13 cellular contexts compared by ENCODE assay signal in genomic region chr10:117439243-117439912, GRCh38.
DNase-seq lines count a peak whose midpoint lies in the region; ATAC-seq and TF ChIP-seq lines count a peak whose summit lies in the region.
"Had no signal": no experiment of that assay in that cellular context is flagged by ENCODE, and none has a peak within 500 bp of the region (broad histone marks: within the 10 kb centered on the region; RNA-seq: fewer than 3 reads in every experiment).

No MANE protein-coding gene starts in this region.

- TF ChIP-seq CTCF in HFFc6 (IDR thresholded peaks at IDR 0.05) (no peak), astrocyte of the cerebellum (IDR thresholded peaks at IDR 0.05; ENCODE audit: low read depth, low read length, missing control alignments) (no peak), right atrium auricular region (IDR thresholded peaks at IDR 0.05) (no peak), testis (IDR thresholded peaks at IDR 0.05) (no peak)

- H3K9me3 ChIP-seq in right atrium auricular region (no peaks in the 10 kb centered on the region), testis (no peaks in the 10 kb centered on the region)

- WGBS in testis, 2 donors: 40% methylated on average over 4 of the region's 4 CpGs

- no peaks in the 10 kb centered on the region for H3K4me1 ChIP-seq in right atrium auricular region
- H3K4me1 ChIP-seq in testis: peaks cover 3% of the 10 kb centered on the region

- H3K27me3 Mint-ChIP-seq in HFFc6 (ENCODE audit: insufficient read depth): peaks cover 14% of the 10 kb centered on the region
- peaks cover 25% of the 10 kb centered on the region for H3K27me3 Mint-ChIP-seq in activated T-helper 17 cell treated with anti-CD3 and anti-CD28 coated beads, Interleukin-2, amount 50 U/mL, for 72 hours

- no peaks in the 10 kb centered on the region for H3K9me3 Mint-ChIP-seq in HFFc6
- no peaks in the 10 kb centered on the region for H3K9me3 Mint-ChIP-seq in activated T-helper 17 cell treated with anti-CD3 and anti-CD28 coated beads, Interleukin-2, amount 50 U/mL, for 72 hours
- H3K9me3 Mint-ChIP-seq: IgD-negative memory B cell; stimulated activated naive CD8-positive, alpha-beta T cell treated with anti-CD3 and anti-CD28 coated beads, Interleukin-15, Interleukin-2, amounts not matched to agents 100 ng/mL and 50 ng/mL, for 24 hours had no signal

- intact Hi-C loops in testis (cut with DNase I; ENCODE audit: low total_unique reads): no loop called here

- H3K27ac ChIP-seq in right atrium auricular region (peak overlapping the region in 1 of 2 donors; percentile 5), testis (no peak overlapping the region)
- H3K27ac ChIP-seq: SK-N-MC had no signal

- peaks cover 36% of the 10 kb centered on the region for H3K4me1 Mint-ChIP-seq in HFFc6 (ENCODE audit: low read depth)
- H3K4me1 Mint-ChIP-seq in activated T-helper 17 cell treated with anti-CD3 and anti-CD28 coated beads, Interleukin-2, amount 50 U/mL, for 72 hours: no peaks in the 10 kb centered on the region

- in situ Hi-C loops in astrocyte of the cerebellum (cut with HindIII; ENCODE audit: low sequenced_read_pairs): loop anchor here (25.0 kb wide), 1 partner anchor 227 kb away; no protein-coding TSS in a partner anchor

- H3K4me3 Mint-ChIP-seq in HFFc6: no peak overlapping the region
- H3K4me3 Mint-ChIP-seq in activated T-helper 17 cell treated with anti-CD3 and anti-CD28 coated beads, Interleukin-2, amount 50 U/mL, for 72 hours: no peak overlapping the region
- H3K4me3 Mint-ChIP-seq: IgD-negative memory B cell; nephron progenitor cell; stimulated activated naive CD8-positive, alpha-beta T cell treated with anti-CD3 and anti-CD28 coated beads, Interleukin-15, Interleukin-2, amounts not matched to agents 100 ng/mL and 50 ng/mL, for 24 hours had no signal

- H3K27me3 ChIP-seq in right atrium auricular region: no peaks in the 10 kb centered on the region
- H3K27me3 ChIP-seq in testis: no peaks in the 10 kb centered on the region

- ATAC-seq in HG03095 (IDR thresholded peaks at IDR 0.05; ENCODE audit: unreplicated experiment): no peak
- no peak for ATAC-seq in activated T-helper 17 cell treated with anti-CD3 and anti-CD28 coated beads, Interleukin-2, amount 50 U/mL, for 72 hours (replicated peaks)

- H3K27ac Mint-ChIP-seq in HFFc6: peak overlapping the region; percentile 64
- H3K27ac Mint-ChIP-seq in activated T-helper 17 cell treated with anti-CD3 and anti-CD28 coated beads, Interleukin-2, amount 50 U/mL, for 72 hours: no peak overlapping the region
- H3K27ac Mint-ChIP-seq: nephron progenitor cell; stimulated activated naive CD8-positive, alpha-beta T cell treated with anti-CD3 and anti-CD28 coated beads, Interleukin-15, Interleukin-2, amounts not matched to agents 100 ng/mL and 50 ng/mL, for 24 hours had no signal

- H3K4me3 ChIP-seq in astrocyte of the cerebellum (ENCODE audit: low read depth, low read length) (no peak overlapping the region), right atrium auricular region (no peak overlapping the region), testis (no peak overlapping the region)
- H3K4me3 ChIP-seq: SK-N-MC had no signal

- DNase-seq in HFFc6 (peak; percentile 91), astrocyte of the cerebellum (ENCODE audit: low read depth) (peak; percentile 56), right atrium auricular region (ENCODE audit: low spot score) (peak; percentile 87), superior temporal gyrus (ENCODE audit: extremely low spot score) (peak; percentile 61), testis (no peak), NCI-H1417 (lab: John Stamatoyannopoulos, UW) (no peak)
- DNase-seq: activated CD4-positive, alpha-beta T cell treated with anti-CD3 and anti-CD28 coated beads for 1 hour; nephron progenitor cell had no signal

- H3K36me3 ChIP-seq in right atrium auricular region (no peaks in the 10 kb centered on the region), testis (ENCODE audit: low read depth, missing control alignments) (no peaks in the 10 kb centered on the region)

- no peaks in the 10 kb centered on the region for H3K36me3 Mint-ChIP-seq in HFFc6 (ENCODE audit: low read depth)
- no peaks in the 10 kb centered on the region for H3K36me3 Mint-ChIP-seq in activated T-helper 17 cell treated with anti-CD3 and anti-CD28 coated beads, Interleukin-2, amount 50 U/mL, for 72 hours (ENCODE audit: low read depth)
- H3K36me3 Mint-ChIP-seq: IgD-negative memory B cell had no signal

- TF ChIP-seq POLR2A in testis (IDR thresholded peaks at IDR 0.05): no peak

Comparison
In these comparisons a context has a peak if more than half of its experiments do, and no peak if none do; other contexts are left out.
1. DNase-seq: peak in HFFc6 (single experiment), astrocyte of the cerebellum (single experiment), right atrium auricular region (single experiment) and superior temporal gyrus (single experiment); none in testis (single experiment) and NCI-H1417 (0 of 3).